In genomic region chr2:235229236-235229635, GRCh38 we compare ENCODE assay signal across 23 cellular contexts.
DNase-seq lines count a peak whose midpoint lies in the region; ATAC-seq and TF ChIP-seq lines count a peak whose summit lies in the region.
"Had no signal": no experiment of that assay in that cellular context is flagged by ENCODE, and none has a peak within 500 bp of the region (broad histone marks: within the 10 kb centered on the region; RNA-seq: fewer than 3 reads in every experiment).

No MANE protein-coding gene starts in this region.

- no peaks in the 10 kb centered on the region for H3K36me3 ChIP-seq in WERI-Rb-1
- H3K36me3 ChIP-seq: BE2C had no signal

- no peak overlapping the region for H3K4me3 ChIP-seq in WERI-Rb-1 (ENCODE audit: low read depth, low read length)

- no peak for ATAC-seq in GM21360 (IDR thresholded peaks at IDR 0.05; ENCODE audit: unreplicated experiment)
- ATAC-seq: T-cell had no signal

- no peak for TF ChIP-seq CTCF in WERI-Rb-1 (IDR thresholded peaks at IDR 0.05; ENCODE audit: low read depth, low read length)

- no peaks in the 10 kb centered on the region for H3K27me3 ChIP-seq in WERI-Rb-1 (ENCODE audit: insufficient read depth, low read depth, severe bottlenecking)

- no peak overlapping the region for H3K27ac ChIP-seq in WERI-Rb-1
- H3K27ac ChIP-seq: RWPE1 had no signal

- DNase-seq in DMS53 (lab: John Stamatoyannopoulos, UW) (peak; percentile 31), DMS53 treated with DMSO at 0.1 percent for 48 hours (lab: John Stamatoyannopoulos, UW; ENCODE audit: unreplicated experiment) (no peak), DMS79 (lab: John Stamatoyannopoulos, UW) (peak; percentile 63), NCI-H2029 treated with DMSO at 0.1 percent for 48 hours (lab: John Stamatoyannopoulos, UW) (peak; percentile 72), kidney tubule cell (ENCODE audit: low spot score) (peak; percentile 9), WERI-Rb-1 (no peak)
- DNase-seq: 8988T; ACHN; BE2C; CD8-positive, alpha-beta memory T cell; DMS 273 treated with DMSO at 0.1 percent for 48 hours; EL; GF-D8; H7; KBM-7; NCI-H2081; NCI-H345; NCI-H524 treated with DMSO at 0.1 percent for 48 hours; NCI-H82; SHP77; T-cell had no signal

- no peaks in the 10 kb centered on the region for H3K9me3 ChIP-seq in WERI-Rb-1 (ENCODE audit: severe bottlenecking)
- H3K9me3 ChIP-seq: BE2C had no signal

Comparison
In these comparisons a context has a peak if more than half of its experiments do, and no peak if none do; other contexts are left out.
1. DNase-seq: peak in DMS53 (single experiment), DMS79 (single experiment), NCI-H2029 treated with DMSO at 0.1 percent for 48 hours (single experiment) and kidney tubule cell (single experiment); none in DMS53 treated with DMSO at 0.1 percent for 48 hours (single experiment) and WERI-Rb-1 (single experiment).